ENCODE assay signal across 1 cellular context in genomic region chr1:224113918-224114786, GRCh38.
TF ChIP-seq lines count a peak whose summit lies in the region.

TSS of gene FBXO28 (plus strand) at chr1:224114111. CDS start at chr1:224114130, 19 bp downstream.

TF ChIP-seq in K562, 482 proteins besides CTCF, POLR2A, EP300 and RAD21 (continued from another document and continues in another):
- TF ChIP-seq TBP (optimal IDR thresholded peaks at IDR 0.05; ENCODE audit: low read depth, low read length) (peak; percentile 97), MEIS2 (IDR thresholded peaks at IDR 0.05; ENCODE audit: partially characterized antibody) (no peak), MTA1 (IDR thresholded peaks at IDR 0.05; ENCODE audit: borderline replicate concordance) (no peak), ATF7 (IDR thresholded peaks at IDR 0.05) (peak; percentile 78), E2F6 (IDR thresholded peaks at IDR 0.05; ENCODE audit: borderline replicate concordance in 1 of 2, extremely low read depth in 1 of 2, insufficient read depth in 1 of 2, insufficient read length in 1 of 2, low read depth in 1 of 2, low read length in 1 of 2, poor library complexity in 1 of 2, severe bottlenecking in 1 of 2) (no peak), BMI1 (IDR thresholded peaks at IDR 0.05; ENCODE audit: low read length) (no peak), PCBP2 (IDR thresholded peaks at IDR 0.05; ENCODE audit: low read depth, low read length, poor library complexity, severe bottlenecking) (no peak), FOXA1 (IDR thresholded peaks at IDR 0.05; ENCODE audit: borderline replicate concordance) (no peak), HDAC1 (IDR thresholded peaks at IDR 0.05) (peak in 1 of 2 experiments; percentile 87; a peak in 1 of 4 replicates), HMG20A (CRISPR knock-in tag; conservative IDR thresholded peaks at IDR 0.05) (no peak), KLF6 (CRISPR knock-in tag; IDR thresholded peaks at IDR 0.05; ENCODE audit: borderline replicate concordance) (no peak), CREM (IDR thresholded peaks at IDR 0.05; ENCODE audit: low read depth) (peak; percentile 99), SAFB (IDR thresholded peaks at IDR 0.05; ENCODE audit: borderline replicate concordance, low read depth, low read length) (0 out of 2 replicates have a peak, but pooled peaks have one; percentile 14), PYGO2 (tag; IDR thresholded peaks at IDR 0.05) (no peak), ZNF507 (tag; conservative IDR thresholded peaks at IDR 0.05) (no peak), CLOCK (CRISPR knock-in tag; IDR thresholded peaks at IDR 0.05; ENCODE audit: borderline replicate concordance) (no peak), HOMEZ (CRISPR knock-in tag; IDR thresholded peaks at IDR 0.05) (no peak), NELFE (IDR thresholded peaks at IDR 0.05; ENCODE audit: insufficient read depth, insufficient read length) (no peak), PPARD (CRISPR knock-in tag; IDR thresholded peaks at IDR 0.05) (no peak), PTBP1 (IDR thresholded peaks at IDR 0.05; ENCODE audit: low read depth, low read length) (no peak), ZNF668 (CRISPR knock-in tag; IDR thresholded peaks at IDR 0.05) (no peak), JUNB (CRISPR knock-in tag; conservative IDR thresholded peaks at IDR 0.05) (no peak), STAT5A (IDR thresholded peaks at IDR 0.05; ENCODE audit: borderline replicate concordance, low read length) (no peak; the same call in 1 of the 2 replicates), SMAD3 (CRISPR knock-in tag; conservative IDR thresholded peaks at IDR 0.05) (no peak), ZKSCAN8 (CRISPR knock-in tag; IDR thresholded peaks at IDR 0.05) (no peak), KDM2B (CRISPR knock-in tag; IDR thresholded peaks at IDR 0.05) (peak; percentile 83; the same call in 1 of the 2 replicates), RB1 (IDR thresholded peaks at IDR 0.05; ENCODE audit: low read depth) (peak; percentile 95), ZBTB17 (CRISPR knock-in tag; IDR thresholded peaks at IDR 0.05) (no peak), PKNOX1 (IDR thresholded peaks at IDR 0.05) (peak; percentile 71), GABPB1 (CRISPR knock-in tag; IDR thresholded peaks at IDR 0.05) (peak; percentile 99), ZNF347 (CRISPR knock-in tag; IDR thresholded peaks at IDR 0.05; ENCODE audit: low read depth) (no peak), HMG20B (CRISPR knock-in tag; IDR thresholded peaks at IDR 0.05) (no peak), IRF9 (tag; IDR thresholded peaks at IDR 0.05) (no peak), TRIM28 (IDR thresholded peaks at IDR 0.05) (no peak), DACH1 (IDR thresholded peaks at IDR 0.05; ENCODE audit: partially characterized antibody) (no peak), CC2D1A (IDR thresholded peaks at IDR 0.05) (no peak), ZFPM2 (CRISPR knock-in tag; IDR thresholded peaks at IDR 0.05) (no peak), SPI1 (IDR thresholded peaks at IDR 0.05; ENCODE audit: borderline replicate concordance, low read depth, low read length) (peak; percentile 89), KLF13 (tag; IDR thresholded peaks at IDR 0.05; ENCODE audit: borderline replicate concordance, low read depth) (no peak), ZNF140 (CRISPR knock-in tag; IDR thresholded peaks at IDR 0.05) (no peak), PHF20 (IDR thresholded peaks at IDR 0.05; ENCODE audit: partially characterized antibody) (peak; percentile 92), BRD9 (IDR thresholded peaks at IDR 0.05; ENCODE audit: low read depth, partially characterized antibody) (peak; percentile 74), HLTF (IDR thresholded peaks at IDR 0.05) (no peak), XRCC4 (IDR thresholded peaks at IDR 0.05; ENCODE audit: extremely low read depth, insufficient read depth, insufficient read length) (no peak), ZNF253 (CRISPR knock-in tag; conservative IDR thresholded peaks at IDR 0.05) (no peak), RFX1 (IDR thresholded peaks at IDR 0.05) (no peak), SP1 (CRISPR knock-in tag; IDR thresholded peaks at IDR 0.05) (peak; percentile 89), IFI16 (CRISPR knock-in tag; IDR thresholded peaks at IDR 0.05) (no peak), HDAC8 (tag; IDR thresholded peaks at IDR 0.05) (no peak), ZNF785 (CRISPR knock-in tag; IDR thresholded peaks at IDR 0.05) (no peak), RBFOX2 (IDR thresholded peaks at IDR 0.05; ENCODE audit: low read depth, low read length) (peak; percentile 98)
- TF ChIP-seq, protein P1, sequence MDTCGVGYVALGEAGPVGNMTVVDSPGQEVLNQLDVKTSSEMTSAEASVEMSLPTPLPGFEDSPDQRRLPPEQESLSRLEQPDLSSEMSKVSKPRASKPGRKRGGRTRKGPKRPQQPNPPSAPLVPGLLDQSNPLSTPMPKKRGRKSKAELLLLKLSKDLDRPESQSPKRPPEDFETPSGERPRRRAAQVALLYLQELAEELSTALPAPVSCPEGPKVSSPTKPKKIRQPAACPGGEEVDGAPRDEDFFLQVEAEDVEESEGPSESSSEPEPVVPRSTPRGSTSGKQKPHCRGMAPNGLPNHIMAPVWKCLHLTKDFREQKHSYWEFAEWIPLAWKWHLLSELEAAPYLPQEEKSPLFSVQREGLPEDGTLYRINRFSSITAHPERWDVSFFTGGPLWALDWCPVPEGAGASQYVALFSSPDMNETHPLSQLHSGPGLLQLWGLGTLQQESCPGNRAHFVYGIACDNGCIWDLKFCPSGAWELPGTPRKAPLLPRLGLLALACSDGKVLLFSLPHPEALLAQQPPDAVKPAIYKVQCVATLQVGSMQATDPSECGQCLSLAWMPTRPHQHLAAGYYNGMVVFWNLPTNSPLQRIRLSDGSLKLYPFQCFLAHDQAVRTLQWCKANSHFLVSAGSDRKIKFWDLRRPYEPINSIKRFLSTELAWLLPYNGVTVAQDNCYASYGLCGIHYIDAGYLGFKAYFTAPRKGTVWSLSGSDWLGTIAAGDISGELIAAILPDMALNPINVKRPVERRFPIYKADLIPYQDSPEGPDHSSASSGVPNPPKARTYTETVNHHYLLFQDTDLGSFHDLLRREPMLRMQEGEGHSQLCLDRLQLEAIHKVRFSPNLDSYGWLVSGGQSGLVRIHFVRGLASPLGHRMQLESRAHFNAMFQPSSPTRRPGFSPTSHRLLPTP (IDR thresholded peaks at IDR 0.05; ENCODE audit: borderline replicate concordance, extremely low read depth, insufficient read length): no peak
- TF ChIP-seq, protein P2, sequence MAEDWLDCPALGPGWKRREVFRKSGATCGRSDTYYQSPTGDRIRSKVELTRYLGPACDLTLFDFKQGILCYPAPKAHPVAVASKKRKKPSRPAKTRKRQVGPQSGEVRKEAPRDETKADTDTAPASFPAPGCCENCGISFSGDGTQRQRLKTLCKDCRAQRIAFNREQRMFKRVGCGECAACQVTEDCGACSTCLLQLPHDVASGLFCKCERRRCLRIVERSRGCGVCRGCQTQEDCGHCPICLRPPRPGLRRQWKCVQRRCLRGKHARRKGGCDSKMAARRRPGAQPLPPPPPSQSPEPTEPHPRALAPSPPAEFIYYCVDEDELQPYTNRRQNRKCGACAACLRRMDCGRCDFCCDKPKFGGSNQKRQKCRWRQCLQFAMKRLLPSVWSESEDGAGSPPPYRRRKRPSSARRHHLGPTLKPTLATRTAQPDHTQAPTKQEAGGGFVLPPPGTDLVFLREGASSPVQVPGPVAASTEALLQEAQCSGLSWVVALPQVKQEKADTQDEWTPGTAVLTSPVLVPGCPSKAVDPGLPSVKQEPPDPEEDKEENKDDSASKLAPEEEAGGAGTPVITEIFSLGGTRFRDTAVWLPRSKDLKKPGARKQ (CRISPR knock-in tag; IDR thresholded peaks at IDR 0.05): no peak
- TF ChIP-seq, protein P3, sequence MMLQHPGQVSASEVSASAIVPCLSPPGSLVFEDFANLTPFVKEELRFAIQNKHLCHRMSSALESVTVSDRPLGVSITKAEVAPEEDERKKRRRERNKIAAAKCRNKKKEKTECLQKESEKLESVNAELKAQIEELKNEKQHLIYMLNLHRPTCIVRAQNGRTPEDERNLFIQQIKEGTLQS (IDR thresholded peaks at IDR 0.05): 0 out of 2 replicates have a peak, but pooled peaks have one; percentile 16
- TF ChIP-seq, protein P3 (CRISPR knock-in tag; conservative IDR thresholded peaks at IDR 0.05): no peak
- TF ChIP-seq, protein P4, sequence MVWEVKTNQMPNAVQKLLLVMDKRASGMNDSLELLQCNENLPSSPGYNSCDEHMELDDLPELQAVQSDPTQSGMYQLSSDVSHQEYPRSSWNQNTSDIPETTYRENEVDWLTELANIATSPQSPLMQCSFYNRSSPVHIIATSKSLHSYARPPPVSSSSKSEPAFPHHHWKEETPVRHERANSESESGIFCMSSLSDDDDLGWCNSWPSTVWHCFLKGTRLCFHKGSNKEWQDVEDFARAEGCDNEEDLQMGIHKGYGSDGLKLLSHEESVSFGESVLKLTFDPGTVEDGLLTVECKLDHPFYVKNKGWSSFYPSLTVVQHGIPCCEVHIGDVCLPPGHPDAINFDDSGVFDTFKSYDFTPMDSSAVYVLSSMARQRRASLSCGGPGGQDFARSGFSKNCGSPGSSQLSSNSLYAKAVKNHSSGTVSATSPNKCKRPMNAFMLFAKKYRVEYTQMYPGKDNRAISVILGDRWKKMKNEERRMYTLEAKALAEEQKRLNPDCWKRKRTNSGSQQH (CRISPR knock-in tag; IDR thresholded peaks at IDR 0.05): no peak
- TF ChIP-seq, protein P5, sequence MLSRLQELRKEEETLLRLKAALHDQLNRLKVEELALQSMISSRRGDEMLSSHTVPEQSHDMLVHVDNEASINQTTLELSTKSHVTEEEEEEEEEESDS (CRISPR knock-in tag; IDR thresholded peaks at IDR 0.05): no peak
- TF ChIP-seq, protein P6, sequence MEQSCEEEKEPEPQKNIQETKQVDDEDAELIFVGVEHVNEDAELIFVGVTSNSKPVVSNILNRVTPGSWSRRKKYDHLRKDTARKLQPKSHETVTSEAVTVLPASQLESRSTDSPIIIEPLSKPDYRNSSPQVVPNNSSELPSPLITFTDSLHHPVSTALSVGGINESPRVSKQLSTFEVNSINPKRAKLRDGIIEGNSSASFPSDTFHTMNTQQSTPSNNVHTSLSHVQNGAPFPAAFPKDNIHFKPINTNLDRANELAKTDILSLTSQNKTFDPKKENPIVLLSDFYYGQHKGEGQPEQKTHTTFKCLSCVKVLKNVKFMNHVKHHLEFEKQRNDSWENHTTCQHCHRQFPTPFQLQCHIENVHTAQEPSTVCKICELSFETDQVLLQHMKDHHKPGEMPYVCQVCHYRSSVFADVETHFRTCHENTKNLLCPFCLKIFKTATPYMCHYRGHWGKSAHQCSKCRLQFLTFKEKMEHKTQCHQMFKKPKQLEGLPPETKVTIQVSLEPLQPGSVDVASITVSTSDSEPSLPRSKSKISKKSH (CRISPR knock-in tag; IDR thresholded peaks at IDR 0.05): no peak
